In the genomic region with DNA sequence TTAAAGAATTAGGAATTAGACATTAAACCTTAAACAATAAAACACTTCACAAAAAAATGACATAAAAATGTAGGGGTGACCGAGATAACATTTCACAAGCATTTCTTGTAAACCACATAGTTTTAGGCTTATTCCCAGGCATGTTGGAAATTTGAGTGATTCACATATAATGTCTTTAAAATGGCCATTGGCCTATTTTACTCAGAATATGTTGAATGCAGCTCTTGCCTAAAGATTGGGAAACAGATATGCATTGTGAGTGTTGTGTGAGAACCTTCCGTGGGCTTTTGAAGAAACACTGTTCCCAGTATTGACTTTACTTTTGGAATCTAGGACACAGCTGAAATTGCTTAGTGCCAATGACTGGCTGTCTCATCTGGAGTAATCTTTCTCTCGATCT, we compare ENCODE assay signal across 28 cellular contexts.
DNase-seq lines count a peak whose midpoint lies in the region; ATAC-seq, FAIRE-seq and TF ChIP-seq lines count a peak whose summit lies in the region.
"Had no signal": no experiment of that assay in that cellular context is flagged by ENCODE, and none has a peak within 500 bp of the region (broad histone marks: within the 10 kb centered on the region; RNA-seq: fewer than 3 reads in every experiment).

No MANE protein-coding gene starts in this region.

- H3K4me3 ChIP-seq in AG10803 (ENCODE audit: low read length) (no peak overlapping the region), astrocyte (ENCODE audit: insufficient read depth, low read depth, low read length) (no peak overlapping the region), mesenchymal stem cell (ENCODE audit: insufficient read depth in 1 of 2, low read depth in 1 of 2, low read length in 2 of 2) (peak overlapping the region in 1 of 2 experiments; percentile 62)
- H3K4me3 ChIP-seq: ovary, PC-9, thoracic aorta had no signal

- no peak overlapping the region for H3K23ac ChIP-seq in mesenchymal stem cell (ENCODE audit: low read length in 2 of 2)

- peaks cover 2% of the 10 kb centered on the region for H3K9me3 Mint-ChIP-seq in astrocyte (ENCODE audit: unreplicated experiment)
- H3K9me3 Mint-ChIP-seq: activated naive CD4-positive, alpha-beta T cell treated with anti-CD3 and anti-CD28 coated beads, Interleukin-2, amount 50 U/mL, for 24 hours; activated T-helper 17 cell treated with anti-CD3 and anti-CD28 coated beads, Interleukin-2, amount 50 U/mL, for 72 hours had no signal

- no peak overlapping the region for H2BK15ac ChIP-seq in mesenchymal stem cell (ENCODE audit: low read depth, poor library complexity, severe bottlenecking)

- no peaks in the 10 kb centered on the region for H4K20me1 ChIP-seq in astrocyte (ENCODE audit: insufficient read depth, low read length)

- H3K4ac ChIP-seq in mesenchymal stem cell (ENCODE audit: low read depth in 1 of 2, low read length in 2 of 2): no peak overlapping the region

- TF ChIP-seq CTCF in AG10803 (conservative IDR thresholded peaks at IDR 0.05; ENCODE audit: low read length): no peak
- TF ChIP-seq CTCF in astrocyte (IDR thresholded peaks at IDR 0.05; ENCODE audit: insufficient read depth, low read depth, low read length): no peak

- no peak overlapping the region for H2BK120ac ChIP-seq in mesenchymal stem cell (ENCODE audit: low read depth, low read length)

- peaks cover 23% of the 10 kb centered on the region for H3K4me1 Mint-ChIP-seq in astrocyte (ENCODE audit: low read depth, unreplicated experiment)
- H3K4me1 Mint-ChIP-seq: activated naive CD4-positive, alpha-beta T cell treated with anti-CD3 and anti-CD28 coated beads, Interleukin-2, amount 50 U/mL, for 24 hours; activated T-helper 17 cell treated with anti-CD3 and anti-CD28 coated beads, Interleukin-2, amount 50 U/mL, for 72 hours had no signal

- no peak overlapping the region for H3K4me2 ChIP-seq in astrocyte (ENCODE audit: low read length)
- no peak overlapping the region for H3K4me2 ChIP-seq in mesenchymal stem cell (ENCODE audit: low read length, poor library complexity, severe bottlenecking)
- H3K4me2 ChIP-seq: PC-9 had no signal

- FAIRE-seq in astrocyte (lab: Jason Lieb, UNC): peak; percentile 78

- no peaks in the 10 kb centered on the region for H3K79me1 ChIP-seq in mesenchymal stem cell (replicated peaks; ENCODE audit: low read length, poor library complexity, severe bottlenecking)

- peaks cover 14% of the 10 kb centered on the region for H3K4me1 ChIP-seq in astrocyte (ENCODE audit: insufficient read depth, low read length)
- no peaks in the 10 kb centered on the region for H3K4me1 ChIP-seq in mesenchymal stem cell (ENCODE audit: control insufficient read depth, insufficient read depth, low read depth, low read length)

- H3K79me2 ChIP-seq in astrocyte (ENCODE audit: insufficient read depth, low read length): no peaks in the 10 kb centered on the region

- no peak overlapping the region for H3K9ac ChIP-seq in astrocyte (ENCODE audit: low read length)
- peak overlapping the region; percentile 2 for H3K9ac ChIP-seq in mesenchymal stem cell (ENCODE audit: low read length)

- H3K27me3 Mint-ChIP-seq in astrocyte (ENCODE audit: low read depth, unreplicated experiment): no peaks in the 10 kb centered on the region
- H3K27me3 Mint-ChIP-seq: activated naive CD4-positive, alpha-beta T cell treated with anti-CD3 and anti-CD28 coated beads, Interleukin-2, amount 50 U/mL, for 24 hours; natural killer cell treated with Interleukin-12 subunit alpha and Interleukin-12 subunit beta and Interleukin-15 and Interleukin-18, amount 100 ng/mL, for 72 hours had no signal

- intact Hi-C loops in left ventricle myocardium superior (cut with micrococcal nuclease): loop anchor here (5.0 kb wide), 1 partner anchor 483 kb away; no protein-coding TSS in a partner anchor

- no peak for ATAC-seq in left ventricle myocardium superior
- ATAC-seq: activated T-helper 17 cell treated with anti-CD3 and anti-CD28 coated beads, Interleukin-2, amount 50 U/mL, for 72 hours; CD8-positive, alpha-beta T cell; natural killer cell treated with Interleukin-12 subunit alpha and Interleukin-12 subunit beta and Interleukin-15 and Interleukin-18, amount 100 ng/mL, for 72 hours had no signal

- H3K14ac ChIP-seq in mesenchymal stem cell (ENCODE audit: low read length in 2 of 2): no peak overlapping the region

- no peak overlapping the region for H3K18ac ChIP-seq in mesenchymal stem cell (ENCODE audit: low read depth in 1 of 2, low read length in 2 of 2)

- H2AFZ ChIP-seq in astrocyte (ENCODE audit: low read depth, low read length) (no peak overlapping the region), mesenchymal stem cell (ENCODE audit: low read depth, low read length) (no peak overlapping the region)
- H2AFZ ChIP-seq: PC-9 had no signal

- no peaks in the 10 kb centered on the region for H3K36me3 Mint-ChIP-seq in astrocyte (ENCODE audit: low read depth, unreplicated experiment)
- H3K36me3 Mint-ChIP-seq: activated naive CD4-positive, alpha-beta T cell treated with anti-CD3 and anti-CD28 coated beads, Interleukin-2, amount 50 U/mL, for 24 hours; CD8-positive, alpha-beta T cell; natural killer cell treated with Interleukin-12 subunit alpha and Interleukin-12 subunit beta and Interleukin-15 and Interleukin-18, amount 100 ng/mL, for 72 hours had no signal

- H3K27ac Mint-ChIP-seq in astrocyte (ENCODE audit: unreplicated experiment): no peak overlapping the region
- H3K27ac Mint-ChIP-seq: activated naive CD4-positive, alpha-beta T cell treated with anti-CD3 and anti-CD28 coated beads, Interleukin-2, amount 50 U/mL, for 24 hours; activated T-helper 17 cell treated with anti-CD3 and anti-CD28 coated beads, Interleukin-2, amount 50 U/mL, for 72 hours; CD8-positive, alpha-beta T cell; natural killer cell treated with Interleukin-12 subunit alpha and Interleukin-12 subunit beta and Interleukin-15 and Interleukin-18, amount 100 ng/mL, for 72 hours had no signal

- WGBS in mesenchymal stem cell: 87% methylated on average over 2 of the region's 3 CpGs

- H4K8ac ChIP-seq in mesenchymal stem cell (ENCODE audit: low read length): no peak overlapping the region

- no peak overlapping the region for H2BK12ac ChIP-seq in mesenchymal stem cell (ENCODE audit: low read length in 2 of 2)

- no peak overlapping the region for H2AK5ac ChIP-seq in mesenchymal stem cell (ENCODE audit: low read length, severe bottlenecking)

- H2BK5ac ChIP-seq in mesenchymal stem cell (ENCODE audit: low read depth, low read length, poor library complexity, severe bottlenecking): no peak overlapping the region

- H4K91ac ChIP-seq in mesenchymal stem cell (ENCODE audit: low read length): no peak overlapping the region

- H3K27ac ChIP-seq in astrocyte (ENCODE audit: low read depth, low read length): no peak overlapping the region
- H3K27ac ChIP-seq in mesenchymal stem cell (ENCODE audit: low read length, poor library complexity, severe bottlenecking): no peak overlapping the region
- H3K27ac ChIP-seq: ovary, PC-9, thoracic aorta had no signal

- H3K27me3 ChIP-seq in astrocyte (ENCODE audit: insufficient read depth, low read length) (no peaks in the 10 kb centered on the region), mesenchymal stem cell (ENCODE audit: control insufficient read depth in 1 of 2, insufficient read depth in 1 of 2, low read length in 2 of 2) (no peaks in the 10 kb centered on the region)
- H3K27me3 ChIP-seq: ovary had no signal

- DNase-seq in AG10803 (ENCODE audit: low read depth) (peak; percentile 98), HCEC 1CT (peak; percentile 17), astrocyte (ENCODE audit: low read depth) (peak; percentile 80), mesenchymal stem cell (no peak), LoVo (ENCODE audit: low spot score) (no peak), HUDEP-2 (lab: John Stamatoyannopoulos, UW; ENCODE audit: unreplicated experiment in 76 of 76) (no peak), left ventricle myocardium superior (no peak)
- DNase-seq in stimulated activated CD4-positive, alpha-beta T cell treated with anti-CD3 and anti-CD28 coated beads, Interleukin-4, amount 100 ng/mL, for 4 hours: no peak
- DNase-seq: activated CD4-positive, alpha-beta T cell treated with anti-CD3 and anti-CD28 coated beads, Interleukin-2, amount 50 U/mL, for 4 hours; activated CD4-positive, CD25-positive, alpha-beta regulatory T cell; AML-193; aorta; CD8-positive, alpha-beta T cell; DMS 273 treated with DMSO at 0.1 percent for 48 hours; foreskin melanocyte; Kasumi-1; NCI-H1105; NCI-H2029 treated with DMSO at 0.1 percent for 48 hours; ovary; PC-9; retina; SHP77; stimulated activated CD4-positive, alpha-beta T cell treated with anti-CD3 and anti-CD28 coated beads, Interleukin-2, amount 100 ng/mL, for 48 hours; stimulated activated naive CD4-positive, alpha-beta T cell treated with Interleukin-2 at 50 U/mL for 16 hours had no signal

- H3K9me3 ChIP-seq in astrocyte (ENCODE audit: insufficient read depth, low read depth, low read length): no peaks in the 10 kb centered on the region
- H3K9me3 ChIP-seq in mesenchymal stem cell (ENCODE audit: control insufficient read depth, low read length): peaks cover 8% of the 10 kb centered on the region
- H3K9me3 ChIP-seq: ovary had no signal

- H3K4me3 Mint-ChIP-seq in astrocyte (ENCODE audit: unreplicated experiment): no peak overlapping the region
- H3K4me3 Mint-ChIP-seq: activated naive CD4-positive, alpha-beta T cell treated with anti-CD3 and anti-CD28 coated beads, Interleukin-2, amount 50 U/mL, for 24 hours; activated T-helper 17 cell treated with anti-CD3 and anti-CD28 coated beads, Interleukin-2, amount 50 U/mL, for 72 hours; CD8-positive, alpha-beta T cell; natural killer cell treated with Interleukin-12 subunit alpha and Interleukin-12 subunit beta and Interleukin-15 and Interleukin-18, amount 100 ng/mL, for 72 hours had no signal

- H3K36me3 ChIP-seq in astrocyte (ENCODE audit: insufficient read depth, low read length): no peaks in the 10 kb centered on the region
- no peaks in the 10 kb centered on the region for H3K36me3 ChIP-seq in mesenchymal stem cell (ENCODE audit: control insufficient read depth in 1 of 2, insufficient read depth in 2 of 2, low read depth in 1 of 2, low read length in 2 of 2)
- H3K36me3 ChIP-seq: ovary, thoracic aorta had no signal

Comparison
In these comparisons a context has a peak if more than half of its experiments do, and no peak if none do; other contexts are left out.
1. DNase-seq: peak in AG10803 (single experiment), HCEC 1CT (single experiment) and astrocyte (single experiment); none in mesenchymal stem cell (single experiment), LoVo (single experiment), HUDEP-2 (0 of 76), stimulated activated CD4-positive, alpha-beta T cell treated with anti-CD3 and anti-CD28 coated beads, Interleukin-4, amount 100 ng/mL, for 4 hours (0 of 2) and left ventricle myocardium superior (single experiment).